ENCODE assay signal across 22 cellular contexts in the genomic region with DNA sequence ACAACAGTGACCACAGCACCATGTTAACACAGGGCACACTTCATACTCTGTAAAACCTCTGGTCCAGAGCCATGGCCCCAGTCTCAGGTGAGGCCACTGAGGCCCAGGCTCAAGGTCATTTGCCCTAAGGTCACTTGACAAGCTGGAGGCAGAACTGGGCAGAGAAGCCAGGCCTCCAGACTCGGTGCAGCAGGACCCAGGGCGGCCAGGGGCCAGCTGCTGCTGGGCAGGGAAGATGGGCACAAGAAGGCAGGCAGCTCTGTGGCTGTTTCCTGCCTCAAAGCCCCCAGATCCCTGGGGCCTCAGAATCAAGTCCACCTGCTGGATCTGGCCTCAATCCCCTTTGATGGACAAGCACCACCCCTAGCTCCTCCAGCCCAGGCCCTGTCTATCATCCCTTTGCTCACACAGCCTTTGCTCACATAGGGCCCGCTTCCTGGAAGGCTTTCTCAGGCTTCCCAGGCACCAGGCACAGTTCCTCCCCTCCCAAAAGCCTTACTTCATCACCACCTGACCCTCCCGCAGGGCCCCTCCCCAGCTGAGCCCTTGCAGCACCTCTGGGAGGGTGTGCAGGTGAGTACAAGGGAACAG. TPM values are rescaled to one million over a fixed set of nuclear protein-coding genes. Genes with fewer than 3 reads are reported as not detected.
DNase-seq lines count a peak whose midpoint lies in the region; ATAC-seq and TF ChIP-seq lines count a peak whose summit lies in the region.
"Had no signal": no experiment of that assay in that cellular context is flagged by ENCODE, and none has a peak within 500 bp of the region (broad histone marks: within the 10 kb centered on the region; RNA-seq: fewer than 3 reads in every experiment).

No MANE protein-coding gene starts in this region.

- no peak for TF ChIP-seq POLR2A in lower leg skin (IDR thresholded peaks at IDR 0.05)

- H3K9me3 ChIP-seq in RWPE2 (ENCODE audit: severe bottlenecking), result no peaks in the 10 kb centered on the region
- H3K9me3 ChIP-seq: Peyer's patch, SJCRH30 had no signal

- ATAC-seq in RWPE2 (ENCODE audit: low read depth) (peak; percentile 15; the same call in 1 of the 3 replicates), HG03571 (IDR thresholded peaks at IDR 0.05; ENCODE audit: unreplicated experiment) (no peak)
- ATAC-seq: HepG2 had no signal

- DNase-seq in NCI-H82 (lab: John Stamatoyannopoulos, UW), result peak; percentile 14
- no peak for DNase-seq in NCI-H82 treated with DMSO at 0.1 percent for 48 hours (lab: John Stamatoyannopoulos, UW; ENCODE audit: unreplicated experiment)
- DNase-seq in RWPE2 (ENCODE audit: low spot score), result no peak
- no peak for DNase-seq in dorsolateral prefrontal cortex
- no peak for DNase-seq in lower leg skin (ENCODE audit: low spot score in 2 of 2)
- DNase-seq in NCI-H345 treated with DMSO at 0.1 percent for 48 hours (lab: John Stamatoyannopoulos, UW; ENCODE audit: unreplicated experiment), result no peak
- DNase-seq: H7, KBM-7, MM.1S, NCI-H1092, NCI-H1436, NCI-H187 treated with DMSO at 0.1 percent for 48 hours, NCI-H2107, NCI-H69, Peyer's patch had no signal

- no peaks in the 10 kb centered on the region for H3K4me1 ChIP-seq in RWPE2 (ENCODE audit: insufficient read depth, poor library complexity, severe bottlenecking)
- H3K4me1 ChIP-seq: Peyer's patch, SJCRH30 had no signal

- TF ChIP-seq CTCF in RWPE2 (IDR thresholded peaks at IDR 0.05; ENCODE audit: poor library complexity, severe bottlenecking) (no peak), dorsolateral prefrontal cortex (IDR thresholded peaks at IDR 0.05 in 54 of 56, conservative IDR thresholded peaks at IDR 0.05 in 2 of 56; ENCODE audit: low read depth in 1 of 56, partially characterized antibody in 56 of 56) (no peak), lower leg skin (IDR thresholded peaks at IDR 0.05) (no peak)

- intact Hi-C loops in dorsolateral prefrontal cortex (cut with DNase I), result no loop called here
- intact Hi-C loops in lower leg skin (cut with DNase I; ENCODE audit: low total_unique reads), result no loop called here

- H3K27ac ChIP-seq in RWPE2 (ENCODE audit: poor library complexity, severe bottlenecking) (no peak overlapping the region), dorsolateral prefrontal cortex (peak overlapping the region in 45 of 59 donors; percentile 21 to 85 (median 58)), temporal lobe (ENCODE audit: low read depth, low read length) (peak overlapping the region; percentile 58)
- H3K27ac ChIP-seq: 22Rv1, C4-2B, HL-60, Peyer's patch, SJCRH30 had no signal

- H3K27me3 ChIP-seq in RWPE2 (ENCODE audit: insufficient read depth, poor library complexity, severe bottlenecking) (peaks cover 16% of the 10 kb centered on the region), dorsolateral prefrontal cortex (no peaks in the 10 kb centered on the region)
- H3K27me3 ChIP-seq: Peyer's patch had no signal

- 76 to 77% methylated on average over 4 of the region's 4 CpGs for WGBS in lower leg skin, 2 donors

- no peaks in the 10 kb centered on the region for H3K36me3 ChIP-seq in RWPE2 (ENCODE audit: low read depth)
- H3K36me3 ChIP-seq: Peyer's patch, SJCRH30 had no signal

- H3K4me3 ChIP-seq in RWPE2 (ENCODE audit: severe bottlenecking) (no peak overlapping the region), dorsolateral prefrontal cortex (no peak overlapping the region), lower leg skin (ENCODE audit: low read depth, poor library complexity, severe bottlenecking) (no peak overlapping the region)
- H3K4me3 ChIP-seq: Peyer's patch, SJCRH30 had no signal

RNA-seq across cellular contexts. Expression of a gene that starts 37.9 kb away (rescaled TPM):
- total RNA-seq in dorsolateral prefrontal cortex, result 100 to 1,000 TPM in 114 of 120 experiments, 10 to 100 TPM in 6; 54.7 to 233 (median 155) TPM
- total RNA-seq in temporal lobe, result 46.2 TPM
- 1 to 10 TPM in 2 of 4 donors, under 1 TPM in 2; 0.42 to 4.4 (median 1.5) TPM for total RNA-seq in lower leg skin
- total RNA-seq: HepG2 had no signal
